Comparison of ENCODE assay signal across 26 cellular contexts in the genomic region with DNA sequence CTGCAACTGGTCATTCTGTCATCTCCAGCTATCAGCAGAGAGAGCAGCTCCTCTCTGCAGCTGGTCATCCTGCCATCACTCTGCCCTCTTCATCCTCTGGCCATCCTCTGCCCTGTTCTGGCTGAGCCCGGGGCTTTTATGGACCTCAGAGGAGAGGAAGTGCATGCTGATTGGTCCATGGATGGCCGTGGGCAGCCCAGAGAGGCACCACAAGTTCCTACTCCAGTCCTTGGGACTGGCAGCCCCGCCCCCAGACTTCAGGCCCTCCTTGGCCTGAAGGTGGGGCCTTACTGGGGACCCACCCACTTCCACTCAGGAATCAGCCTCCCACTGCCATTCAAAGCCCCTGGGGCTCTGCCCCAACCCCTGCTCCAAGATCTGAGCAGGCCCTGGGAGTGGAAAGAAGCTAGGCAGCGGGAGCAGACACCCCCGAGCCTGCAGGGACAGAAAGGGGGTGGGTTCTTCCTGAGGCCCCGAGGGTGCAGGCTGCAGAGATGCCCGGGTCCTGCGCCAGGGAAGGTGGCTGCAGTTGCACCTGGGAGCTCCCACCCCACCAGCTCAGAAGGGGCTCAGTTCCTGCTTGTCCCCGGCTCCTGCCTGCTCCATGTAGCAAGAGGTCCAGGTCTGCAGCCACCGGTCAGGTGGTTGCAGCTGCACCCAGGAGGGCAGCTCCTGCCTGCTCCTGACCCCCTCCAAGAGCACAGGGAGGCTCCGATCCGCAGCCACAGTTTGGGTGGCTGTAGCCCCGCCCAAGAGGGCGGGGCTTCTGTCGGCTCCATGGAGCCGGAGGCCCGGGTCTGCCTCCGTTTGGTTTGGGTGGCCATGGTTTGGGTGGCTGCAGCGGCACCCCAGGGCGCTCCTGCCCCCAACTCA. TPM values are rescaled to one million over a fixed set of nuclear protein-coding genes. Genes with fewer than 3 reads are reported as not detected.
DNase-seq lines count a peak whose midpoint lies in the region; ATAC-seq, FAIRE-seq and TF ChIP-seq lines count a peak whose summit lies in the region.
"Had no signal": no experiment of that assay in that cellular context is flagged by ENCODE, and none has a peak within 500 bp of the region (broad histone marks: within the 10 kb centered on the region; RNA-seq: fewer than 3 reads in every experiment).

No MANE protein-coding gene starts in this region.

- H3K27ac ChIP-seq in vagina, result no peak overlapping the region
- H3K27ac ChIP-seq: ascending aorta; BLaER1 treated with 17β-estradiol and CSF1 and Interleukin-3, amounts not matched to agents 10 nM and 100 nM had no signal

- no peak for ATAC-seq in HG02981 (IDR thresholded peaks at IDR 0.05; ENCODE audit: unreplicated experiment)
- no peak for ATAC-seq in GM18873 (IDR thresholded peaks at IDR 0.05; ENCODE audit: low FRiP score, unreplicated experiment)
- ATAC-seq: activated naive CD4-positive, alpha-beta T cell treated with anti-CD3 and anti-CD28 coated beads, Interleukin-2, amount 50 U/mL, for 72 hours; activated T-helper 17 cell treated with anti-CD3 and anti-CD28 coated beads, Interleukin-2, amount 50 U/mL, for 72 hours had no signal

- intact Hi-C loops in vagina (cut with DNase I), result no loop called here

- TF ChIP-seq CTCF in vagina (IDR thresholded peaks at IDR 0.05), result no peak

- peak; percentile 7 for DNase-seq in AG08396 (ENCODE audit: low spot score)
- peak; percentile 91 for DNase-seq in H7
- DNase-seq in SK-MEL-5 (ENCODE audit: low read depth, low spot score), result peak; percentile 43
- peak; percentile 64 for DNase-seq in iPS-NIHi7 (ENCODE audit: extremely low spot score)
- no peak for DNase-seq in vagina (ENCODE audit: extremely low spot score in 2 of 2)
- no peak for DNase-seq in GM19239 (ENCODE audit: insufficient read length, low spot score)
- DNase-seq: activated CD4-positive, alpha-beta T cell treated with anti-CD3 and anti-CD28 coated beads, Interleukin-2, amount 50 U/mL, for 48 hours; activated CD8-positive, alpha-beta memory T cell treated with anti-CD3 and anti-CD28 coated beads, Interleukin-2, amount 50 U/mL, for 4 hours; Caco-2; HFFc6; NCI-H187; NCI-H748 treated with DMSO at 0.1 percent for 48 hours; small intestine; stimulated activated CD4-positive, alpha-beta T cell treated with anti-CD3 and anti-CD28 coated beads, Interleukin-1b, Interleukin-23, amount 100 ng/mL, for 48 hours had no signal

- no peaks in the 10 kb centered on the region for H3K9me3 ChIP-seq in vagina
- H3K9me3 ChIP-seq: ascending aorta, Caco-2 had no signal

- H3K36me3 ChIP-seq in H7 (replicated peaks; ENCODE audit: control insufficient read depth, insufficient read depth, low read length) (no peaks in the 10 kb centered on the region), vagina (no peaks in the 10 kb centered on the region)
- H3K36me3 ChIP-seq: ascending aorta; BLaER1 treated with 17β-estradiol and CSF1 and Interleukin-3, amounts not matched to agents 10 nM and 100 nM had no signal

- H3K4me1 ChIP-seq in vagina, result no peaks in the 10 kb centered on the region
- H3K4me1 ChIP-seq: ascending aorta, Caco-2 had no signal

- no peaks in the 10 kb centered on the region for H3K27me3 ChIP-seq in H7 (ENCODE audit: control insufficient read depth, insufficient read depth, low read length)
- no peaks in the 10 kb centered on the region for H3K27me3 ChIP-seq in vagina
- H3K27me3 ChIP-seq: ascending aorta; BLaER1 treated with 17β-estradiol and CSF1 and Interleukin-3, amounts not matched to agents 10 nM and 100 nM had no signal

- no peak for FAIRE-seq in GM19239 (lab: Jason Lieb, UNC)
- FAIRE-seq: small intestine had no signal

- peak overlapping the region; percentile 21 for H3K4me3 ChIP-seq in H7 (ENCODE audit: insufficient read depth, low read depth, low read length)
- H3K4me3 ChIP-seq in vagina, result no peak overlapping the region
- H3K4me3 ChIP-seq: ascending aorta; BLaER1 treated with 17β-estradiol and CSF1 and Interleukin-3, amounts not matched to agents 10 nM and 100 nM had no signal

- no peak for TF ChIP-seq POLR2A in vagina (IDR thresholded peaks at IDR 0.05)

- in situ Hi-C loops in SK-MEL-5 (cut with HindIII; ENCODE audit: low pct_unique_long_range_greater_than_20kb, low sequenced_read_pairs), result no loop called here

RNA-seq across cellular contexts. Expression of a gene that starts 34.1 kb away (rescaled TPM):
- 1,768 and 1,892 TPM in 2 replicates for total RNA-seq in H7 (2014; rRNA removed; shearing (Covaris generic))
- 129 and 131 TPM in 2 replicates for total RNA-seq in SK-MEL-5 (2014; rRNA removed; shearing (Covaris generic))
- polyA plus RNA-seq in SK-MEL-5 (2015; cell fraction: cytosol; rRNA removed), result 247 and 259 TPM in 2 replicates
- polyA plus RNA-seq in SK-MEL-5 (2015; cell fraction: nucleus; rRNA removed), result 74.9 and 91.1 TPM in 2 replicates
- 65.6 TPM for total RNA-seq in vagina

RNA-seq across cellular contexts. Expression of a gene that starts 46.2 kb away (rescaled TPM):
- 12.4 and 24.5 TPM in 2 replicates for total RNA-seq in H7 (2014; rRNA removed; shearing (Covaris generic))
- total RNA-seq in SK-MEL-5 (2014; rRNA removed; shearing (Covaris generic)), result 63.5 and 66.6 TPM in 2 replicates
- polyA plus RNA-seq in SK-MEL-5 (2015; cell fraction: cytosol; rRNA removed), result 79.0 TPM in 2 replicates
- 60.7 and 67.5 TPM in 2 replicates for polyA plus RNA-seq in SK-MEL-5 (2015; cell fraction: nucleus; rRNA removed)
- 22.3 TPM for total RNA-seq in vagina

RNA-seq across cellular contexts. Expression of a gene that starts 56.7 kb away (rescaled TPM):
- total RNA-seq in H7 (2014; rRNA removed; shearing (Covaris generic)), result 23.9 and 35.3 TPM in 2 replicates
- total RNA-seq in SK-MEL-5 (2014; rRNA removed; shearing (Covaris generic)), result not detected in 2 replicates
- not detected in 2 replicates for polyA plus RNA-seq in SK-MEL-5 (2015; cell fraction: cytosol; rRNA removed)
- not detected in 2 replicates for polyA plus RNA-seq in SK-MEL-5 (2015; cell fraction: nucleus; rRNA removed)
- total RNA-seq in vagina, result not detected
- total RNA-seq: activated T-helper 17 cell treated with anti-CD3 and anti-CD28 coated beads, Interleukin-2, amount 50 U/mL, for 72 hours; ascending aorta; cardiac septum; glomerular endothelial cell; HT1080; lung microvascular endothelial cell; subcutaneous adipose tissue had no signal
- polyA plus RNA-seq: fibroblast of lung had no signal

Comparison
In these comparisons a context has a peak if more than half of its experiments do, and no peak if none do; other contexts are left out.
1. DNase-seq: peak in AG08396 (single experiment), H7 (single experiment), SK-MEL-5 (single experiment) and iPS-NIHi7 (single experiment); none in vagina (0 of 2) and GM19239 (single experiment).
2. RNA of a gene that starts 34.1 kb away (total RNA-seq): 1,768 to 1,892 TPM in H7; 129 to 131 TPM in SK-MEL-5 and 65.6 TPM in vagina (single experiment); every median in the first group is over 10 times any median in the second.
3. RNA of a gene that starts 56.7 kb away (total RNA-seq): 23.9 to 35.3 TPM in H7; not detected in SK-MEL-5 and not detected in vagina (single experiment); every median in the first group is over 10 times any median in the second.